Comparison of ENCODE assay signal across 15 cellular contexts in genomic region chr5:148388692-148389091, GRCh38. TPM values are rescaled to one million over a fixed set of nuclear protein-coding genes. Genes with fewer than 3 reads are reported as not detected.
DNase-seq lines count a peak whose midpoint lies in the region; ATAC-seq and TF ChIP-seq lines count a peak whose summit lies in the region.
"Had no signal": no experiment of that assay in that cellular context is flagged by ENCODE, and none has a peak within 500 bp of the region (broad histone marks: within the 10 kb centered on the region; RNA-seq: fewer than 3 reads in every experiment).

No MANE protein-coding gene starts in this region.

- H3K27me3 Mint-ChIP-seq in activated CD4-positive, alpha-beta T cell treated with anti-CD3 and anti-CD28 coated beads for 36 hours = no peaks in the 10 kb centered on the region
- no peaks in the 10 kb centered on the region for H3K27me3 Mint-ChIP-seq in activated CD4-positive, alpha-beta memory T cell treated with anti-CD3 and anti-CD28 coated beads, Interleukin-2, amount 10 ng/mL, durations not matched to agents 7 days and 5 days

- H3K18ac ChIP-seq in mesenchymal stem cell (ENCODE audit: low read depth in 1 of 2, low read length in 2 of 2) = peak overlapping the region in 1 of 2 experiments; percentile 43

- intact Hi-C loops in activated CD4-positive, alpha-beta T cell treated with anti-CD3 and anti-CD28 coated beads for 36 hours (cut with DNase I, micrococcal nuclease) = loop anchor here (2.0 to 10.0 kb wide), 2 partner anchors 316 to 320 kb away; no protein-coding TSS in a partner anchor

- H2BK5ac ChIP-seq in mesenchymal stem cell (ENCODE audit: low read depth, low read length, poor library complexity, severe bottlenecking) = no peak overlapping the region

- H3K36me3 ChIP-seq in mesenchymal stem cell (ENCODE audit: control insufficient read depth in 1 of 2, insufficient read depth in 2 of 2, low read depth in 1 of 2, low read length in 2 of 2) = peaks cover 0 to 28% of the 10 kb centered on the region in 2 experiments

- H3K14ac ChIP-seq in mesenchymal stem cell (ENCODE audit: low read length in 2 of 2) = no peak overlapping the region

- POLR2A ChIA-PET in activated CD4-positive, alpha-beta T cell treated with anti-CD3 and anti-CD28 coated beads for 36 hours (lab: Charles Lee) = no interaction called here
- POLR2A ChIA-PET in activated CD4-positive, alpha-beta memory T cell treated with anti-CD3 and anti-CD28 coated beads, Interleukin-2, amount 10 ng/mL, durations not matched to agents 7 days and 5 days (lab: Charles Lee) = no interaction called here
- POLR2A ChIA-PET in GM10248 (lab: Yijun Ruan, JAX) = no interaction called here

- no peaks in the 10 kb centered on the region for H3K4me1 ChIP-seq in mesenchymal stem cell (ENCODE audit: control insufficient read depth, insufficient read depth, low read depth, low read length)

- H3K9me3 Mint-ChIP-seq in activated CD4-positive, alpha-beta T cell treated with anti-CD3 and anti-CD28 coated beads for 36 hours (ENCODE audit: low read depth) = no peaks in the 10 kb centered on the region
- no peaks in the 10 kb centered on the region for H3K9me3 Mint-ChIP-seq in activated CD4-positive, alpha-beta memory T cell treated with anti-CD3 and anti-CD28 coated beads, Interleukin-2, amount 10 ng/mL, durations not matched to agents 7 days and 5 days
- H3K9me3 Mint-ChIP-seq: CD14-positive monocyte had no signal

- H3K4me2 ChIP-seq in mesenchymal stem cell (ENCODE audit: low read length, poor library complexity, severe bottlenecking) = no peak overlapping the region

- peaks cover 86% of the 10 kb centered on the region for H3K4me1 Mint-ChIP-seq in activated CD4-positive, alpha-beta T cell treated with anti-CD3 and anti-CD28 coated beads for 36 hours
- H3K4me1 Mint-ChIP-seq in activated CD4-positive, alpha-beta memory T cell treated with anti-CD3 and anti-CD28 coated beads, Interleukin-2, amount 10 ng/mL, durations not matched to agents 7 days and 5 days = peaks cover 69% of the 10 kb centered on the region

- H3K27me3 ChIP-seq in mesenchymal stem cell (ENCODE audit: control insufficient read depth in 1 of 2, insufficient read depth in 1 of 2, low read length in 2 of 2) = no peaks in the 10 kb centered on the region
- H3K27me3 ChIP-seq: sigmoid colon had no signal

- peak overlapping the region; percentile 25 for H3K4me3 Mint-ChIP-seq in activated CD4-positive, alpha-beta T cell treated with anti-CD3 and anti-CD28 coated beads for 36 hours
- no peak overlapping the region for H3K4me3 Mint-ChIP-seq in activated CD4-positive, alpha-beta memory T cell treated with anti-CD3 and anti-CD28 coated beads, Interleukin-2, amount 10 ng/mL, durations not matched to agents 7 days and 5 days
- H3K4me3 Mint-ChIP-seq: CD14-positive monocyte had no signal

- no peak overlapping the region for H3K9ac ChIP-seq in mesenchymal stem cell (ENCODE audit: low read length)

- H2AFZ ChIP-seq in mesenchymal stem cell (ENCODE audit: low read depth, low read length) = no peak overlapping the region

- no peak overlapping the region for H4K8ac ChIP-seq in mesenchymal stem cell (ENCODE audit: low read length)

- H4K91ac ChIP-seq in mesenchymal stem cell (ENCODE audit: low read length) = no peak overlapping the region

- H3K4me3 ChIP-seq in mesenchymal stem cell (ENCODE audit: insufficient read depth in 1 of 2, low read depth in 1 of 2, low read length in 2 of 2) = no peak overlapping the region
- H3K4me3 ChIP-seq: lung, sigmoid colon had no signal

- H3K36me3 Mint-ChIP-seq in activated CD4-positive, alpha-beta T cell treated with anti-CD3 and anti-CD28 coated beads for 36 hours (ENCODE audit: low read depth) = peaks cover 32% of the 10 kb centered on the region
- peaks cover 37% of the 10 kb centered on the region for H3K36me3 Mint-ChIP-seq in activated CD4-positive, alpha-beta memory T cell treated with anti-CD3 and anti-CD28 coated beads, Interleukin-2, amount 10 ng/mL, durations not matched to agents 7 days and 5 days (ENCODE audit: low read depth)

- no peak overlapping the region for H3K4ac ChIP-seq in mesenchymal stem cell (ENCODE audit: low read depth in 1 of 2, low read length in 2 of 2)

- H3K23ac ChIP-seq in mesenchymal stem cell (ENCODE audit: low read length in 2 of 2) = no peak overlapping the region

- TF ChIP-seq CTCF in GM10248 (IDR thresholded peaks at IDR 0.05; ENCODE audit: control extremely low read depth, extremely low read depth, low read depth, missing control alignments) = no peak

- H2BK12ac ChIP-seq in mesenchymal stem cell (ENCODE audit: low read length in 2 of 2) = no peak overlapping the region

- WGBS in mesenchymal stem cell = no CpG with 5 or more reads among the region's 1 CpG

- no peak overlapping the region for H2BK120ac ChIP-seq in mesenchymal stem cell (ENCODE audit: low read depth, low read length)

- CTCF ChIA-PET in activated CD4-positive, alpha-beta T cell treated with anti-CD3 and anti-CD28 coated beads for 36 hours (lab: Charles Lee) = interaction anchor here (0.9 to 1.7 kb wide), 4 partner anchors 12 to 209 kb away, joined by 3 to 4 read pairs (median 3); no protein-coding TSS in a partner anchor
- CTCF ChIA-PET in activated CD4-positive, alpha-beta memory T cell treated with anti-CD3 and anti-CD28 coated beads, Interleukin-2, amount 10 ng/mL, durations not matched to agents 7 days and 5 days (lab: Charles Lee) = interaction anchor here (1.3 to 1.8 kb wide), 2 partner anchors 14 to 342 kb away, joined by 4 read pairs; no protein-coding TSS in a partner anchor
- CTCF ChIA-PET in GM10248 (lab: Yijun Ruan, JAX) = interaction anchor here (1.5 to 2.2 kb wide), 3 partner anchors 11 to 14 kb away, joined by 4 to 10 read pairs (median 5); no protein-coding TSS in a partner anchor

- H3K27ac ChIP-seq in mesenchymal stem cell (ENCODE audit: low read length, poor library complexity, severe bottlenecking) = no peak overlapping the region
- H3K27ac ChIP-seq: sigmoid colon had no signal

- H3K27ac Mint-ChIP-seq in activated CD4-positive, alpha-beta T cell treated with anti-CD3 and anti-CD28 coated beads for 36 hours = peak overlapping the region; percentile 79
- peak overlapping the region; percentile 62 for H3K27ac Mint-ChIP-seq in activated CD4-positive, alpha-beta memory T cell treated with anti-CD3 and anti-CD28 coated beads, Interleukin-2, amount 10 ng/mL, durations not matched to agents 7 days and 5 days

- DNase-seq in activated CD4-positive, alpha-beta T cell treated with anti-CD3 and anti-CD28 coated beads for 36 hours = no peak
- DNase-seq in activated CD4-positive, alpha-beta T cell treated with anti-CD3 and anti-CD28 coated beads, Interleukin-2, amount 50 U/mL, for 4 hours = no peak
- DNase-seq in activated CD4-positive, alpha-beta memory T cell treated with anti-CD3 and anti-CD28 coated beads, Interleukin-2, amount 10 ng/mL, durations not matched to agents 7 days and 5 days = no peak
- DNase-seq in mesenchymal stem cell (peak; percentile 80), NCI-H1417 (lab: John Stamatoyannopoulos, UW) (no peak), GM10248 (ENCODE audit: extremely low spot score) (no peak), 8988T (no peak)
- DNase-seq: dermis blood vessel endothelial cell; sigmoid colon; stimulated activated naive CD4-positive, alpha-beta T cell had no signal

- no peak overlapping the region for H2AK5ac ChIP-seq in mesenchymal stem cell (ENCODE audit: low read length, severe bottlenecking)

- H2BK15ac ChIP-seq in mesenchymal stem cell (ENCODE audit: low read depth, poor library complexity, severe bottlenecking) = no peak overlapping the region

- peak; percentile 77 for ATAC-seq in activated CD4-positive, alpha-beta T cell treated with anti-CD3 and anti-CD28 coated beads for 36 hours
- ATAC-seq in GM21529 (IDR thresholded peaks at IDR 0.05; ENCODE audit: unreplicated experiment) = peak; percentile 33

- H3K79me1 ChIP-seq in mesenchymal stem cell (replicated peaks; ENCODE audit: low read length, poor library complexity, severe bottlenecking) = peaks cover 3% of the 10 kb centered on the region

- H3K9me3 ChIP-seq in mesenchymal stem cell (ENCODE audit: control insufficient read depth, low read length) = no peaks in the 10 kb centered on the region
- H3K9me3 ChIP-seq: sigmoid colon had no signal

RNA-seq across cellular contexts. Expression of gene FBXO38, which starts 4.9 kb away (rescaled TPM):
- 10 to 100 TPM; 47.5 to 65.4 TPM for total RNA-seq in activated CD4-positive, alpha-beta T cell treated with anti-CD3 and anti-CD28 coated beads for 36 hours
- 10 to 100 TPM; 45.4 to 47.9 TPM for total RNA-seq in activated CD4-positive, alpha-beta memory T cell treated with anti-CD3 and anti-CD28 coated beads, Interleukin-2, amount 10 ng/mL, durations not matched to agents 7 days and 5 days
- 27.8 TPM for polyA plus RNA-seq in mesenchymal stem cell (2013, experiment 1 of 2)
- 28.9 TPM for polyA plus RNA-seq in mesenchymal stem cell (2013, experiment 2 of 2)

RNA-seq across cellular contexts. Expression of gene SPINK9, which starts 53.3 kb away (rescaled TPM):
- not detected for total RNA-seq in activated CD4-positive, alpha-beta T cell treated with anti-CD3 and anti-CD28 coated beads for 36 hours
- total RNA-seq in activated CD4-positive, alpha-beta memory T cell treated with anti-CD3 and anti-CD28 coated beads, Interleukin-2, amount 10 ng/mL, durations not matched to agents 7 days and 5 days = not detected
- polyA plus RNA-seq in mesenchymal stem cell (2013, experiment 1 of 2) = not detected
- polyA plus RNA-seq in mesenchymal stem cell (2013, experiment 2 of 2) = not detected
- total RNA-seq: A172, dermis blood vessel endothelial cell, G401, lung, sigmoid colon had no signal
- polyA plus RNA-seq: CD14-positive monocyte, lung, sigmoid colon had no signal
